ENCODE assay signal across 16 cellular contexts in the genomic region with DNA sequence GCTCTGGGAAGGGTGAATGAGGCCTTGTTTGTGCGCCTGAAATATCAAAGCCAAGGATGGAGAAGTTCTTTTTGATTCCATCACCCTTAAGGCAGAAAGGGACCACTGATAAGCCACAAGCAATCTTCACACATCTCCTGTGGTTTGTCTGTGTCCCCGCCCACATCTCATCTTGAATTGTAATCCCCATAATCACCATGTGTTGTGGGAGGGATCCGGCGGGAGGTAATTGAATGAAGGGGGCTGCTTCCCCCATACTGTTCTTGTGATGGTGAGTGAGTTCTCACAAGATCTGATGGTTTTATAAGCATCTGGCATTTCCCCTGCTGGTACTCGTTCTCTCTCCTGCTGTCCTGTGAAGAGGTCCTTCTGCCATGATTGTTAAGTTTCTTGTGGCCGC.
DNase-seq lines count a peak whose midpoint lies in the region; ATAC-seq and TF ChIP-seq lines count a peak whose summit lies in the region.
"Had no signal": no experiment of that assay in that cellular context is flagged by ENCODE, and none has a peak within 500 bp of the region (broad histone marks: within the 10 kb centered on the region; RNA-seq: fewer than 3 reads in every experiment).

No MANE protein-coding gene starts in this region.

- H3K4me3 ChIP-seq in Jurkat, Clone E6-1 (ENCODE audit: low read length): no peak overlapping the region
- H3K4me3 ChIP-seq in body of pancreas: no peak overlapping the region

- no peaks in the 10 kb centered on the region for H3K9me3 ChIP-seq in body of pancreas

- WGBS in body of pancreas, 2 donors: 88 to 92% methylated on average over 6 of the region's 6 CpGs

- DNase-seq in NCI-H2171 treated with DMSO at 0.1 percent for 48 hours (lab: John Stamatoyannopoulos, UW) (peak; percentile 5), NCI-H2171 (lab: John Stamatoyannopoulos, UW) (no peak), SK-N-DZ (ENCODE audit: low spot score) (peak; percentile 11), mesenteric fat pad (ENCODE audit: low spot score) (no peak), DMS 273 treated with DMSO at 0.1 percent for 48 hours (lab: John Stamatoyannopoulos, UW) (no peak), body of pancreas (no peak)
- peak; percentile 75 for DNase-seq in Jurkat, Clone E6-1 (ENCODE audit: low read depth, low spot score)
- DNase-seq: AML-193; C1 segment of cervical spinal cord; Calu3; CD4-positive, alpha-beta T cell; DMS79 treated with DMSO at 0.1 percent for 48 hours; GDM1; GOT3; H9 had no signal

- H3K27me3 ChIP-seq in body of pancreas: no peaks in the 10 kb centered on the region

- no peaks in the 10 kb centered on the region for H3K36me3 ChIP-seq in body of pancreas (replicated peaks in 1 of 2; ENCODE audit: insufficient read depth in 1 of 2, low read depth in 2 of 2)

- no peak for TF ChIP-seq CTCF in body of pancreas (IDR thresholded peaks at IDR 0.05)

- no peak for ATAC-seq in body of pancreas

- TF ChIP-seq POLR2A in body of pancreas (IDR thresholded peaks at IDR 0.05): no peak

- no peak overlapping the region for H3K27ac ChIP-seq in body of pancreas
- H3K27ac ChIP-seq: 22Rv1 had no signal

- intact Hi-C loops in body of pancreas (cut with DNase I): no loop called here

- no peaks in the 10 kb centered on the region for H3K4me1 ChIP-seq in body of pancreas

Comparison
In these comparisons a context has a peak if more than half of its experiments do, and no peak if none do; other contexts are left out.
1. DNase-seq: peak in NCI-H2171 treated with DMSO at 0.1 percent for 48 hours (single experiment), Jurkat, Clone E6-1 (single experiment) and SK-N-DZ (single experiment); none in NCI-H2171 (single experiment), mesenteric fat pad (single experiment), DMS 273 treated with DMSO at 0.1 percent for 48 hours (single experiment) and body of pancreas (0 of 4).